ENCODE assay signal across 8 cellular contexts in the genomic region with DNA sequence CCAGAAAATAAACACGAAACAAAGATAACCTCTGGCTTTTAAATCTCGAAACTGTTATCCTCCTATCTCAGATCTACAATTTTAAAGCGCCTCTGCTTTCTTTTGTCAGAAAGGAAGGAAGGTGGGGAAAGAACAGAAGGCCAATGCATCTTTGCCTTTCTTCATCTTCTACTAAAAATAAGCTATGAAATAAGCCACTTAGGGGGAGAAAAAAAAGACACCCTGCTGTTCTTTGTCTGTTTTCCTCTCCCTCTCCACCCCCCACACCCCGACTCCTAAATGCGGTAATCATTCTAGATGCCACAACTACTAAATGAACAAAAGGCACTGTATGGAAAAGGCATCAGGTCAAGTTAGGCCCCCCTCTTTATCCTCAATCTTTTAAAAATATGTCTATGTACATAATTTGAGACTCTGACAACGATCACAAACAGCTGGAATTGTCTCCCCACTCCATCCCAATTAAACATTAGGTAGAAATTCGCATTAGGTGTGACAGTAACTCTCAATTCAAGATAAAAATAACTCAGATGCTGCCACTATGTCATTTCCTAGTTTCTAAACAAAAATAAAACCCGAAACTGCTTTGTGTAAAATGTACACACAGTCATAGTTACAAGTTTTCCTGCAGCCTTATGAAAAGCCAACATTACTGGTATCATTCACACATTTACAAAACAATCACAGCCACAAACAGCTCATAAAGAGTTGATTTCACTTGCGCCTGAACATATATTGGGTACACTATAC. TPM values are rescaled to one million over a fixed set of nuclear protein-coding genes. Genes with fewer than 3 reads are reported as not detected.
DNase-seq lines count a peak whose midpoint lies in the region; ATAC-seq and TF ChIP-seq lines count a peak whose summit lies in the region.

No MANE protein-coding gene starts in this region.

- H3K27ac ChIP-seq in BLaER1 treated with 17β-estradiol and CSF1 and Interleukin-3, amounts not matched to agents 10 nM and 100 nM = peak overlapping the region; percentile 88 to 98 (median 93)
- peak overlapping the region; percentile 91 for H3K27ac ChIP-seq in OCI-LY1 (ENCODE audit: low read depth, low read length, poor library complexity, severe bottlenecking)
- H3K27ac ChIP-seq in gastroesophageal sphincter = peak overlapping the region; percentile 90 to 100 (median 98)
- peak overlapping the region in 20 of 21 experiments; percentile 75 to 99 (median 94) for H3K27ac ChIP-seq in skin epidermis

- no peak for DNase-seq in dedifferentiated amniotic fluid mesenchymal stem cell (ENCODE audit: extremely low spot score)

- peak overlapping the region; percentile 87 to 100 (median 97) for H3K4me3 ChIP-seq in BLaER1 treated with 17β-estradiol and CSF1 and Interleukin-3, amounts not matched to agents 10 nM and 100 nM
- H3K4me3 ChIP-seq in OCI-LY1 (ENCODE audit: low read depth, low read length, poor library complexity, severe bottlenecking) (peak overlapping the region; percentile 76), gastroesophageal sphincter (peak overlapping the region; percentile 77 to 98), skin epidermis (peak overlapping the region; percentile 71 to 96 (median 90))

- peaks cover 31 to 46% (median 38%) of the 10 kb centered on the region in 10 experiments for H3K4me1 ChIP-seq in BLaER1 treated with 17β-estradiol and CSF1 and Interleukin-3, amounts not matched to agents 10 nM and 100 nM
- H3K4me1 ChIP-seq in OCI-LY1 (ENCODE audit: insufficient read depth, low read length, severe bottlenecking) = peaks cover 47% of the 10 kb centered on the region
- peaks cover 4 to 48% (median 17%) of the 10 kb centered on the region in 3 donors for H3K4me1 ChIP-seq in gastroesophageal sphincter

- H2AFZ ChIP-seq in OCI-LY1 (ENCODE audit: low read length) = no peak overlapping the region

- H3K9me2 ChIP-seq in OCI-LY1 (ENCODE audit: low read depth, low read length) = no peaks in the 10 kb centered on the region

- H3K9me3 ChIP-seq in BLaER1 treated with 17β-estradiol and CSF1 and Interleukin-3, amounts not matched to agents 10 nM and 100 nM (replicated peaks in 1 of 11) = peaks cover 0 to 8% (median 0%) of the 10 kb centered on the region in 11 experiments; a peak in 6 of 22 replicates
- H3K9me3 ChIP-seq in OCI-LY1 (ENCODE audit: low read length) = no peaks in the 10 kb centered on the region
- no peaks in the 10 kb centered on the region for H3K9me3 ChIP-seq in gastroesophageal sphincter

- no peak for TF ChIP-seq CTCF in OCI-LY1 (IDR thresholded peaks at IDR 0.05; ENCODE audit: low read length)
- no peak for TF ChIP-seq CTCF in gastroesophageal sphincter (IDR thresholded peaks at IDR 0.05)

- no peak for TF ChIP-seq POLR2A in gastroesophageal sphincter (IDR thresholded peaks at IDR 0.05)

- peaks cover 10 to 52% (median 28%) of the 10 kb centered on the region in 11 experiments; a peak in 20 of 22 replicates for H4K20me1 ChIP-seq in BLaER1 treated with 17β-estradiol and CSF1 and Interleukin-3, amounts not matched to agents 10 nM and 100 nM
- H4K20me1 ChIP-seq in OCI-LY1 (ENCODE audit: insufficient read depth, low read length) = no peaks in the 10 kb centered on the region

- H3K9ac ChIP-seq in BLaER1 treated with 17β-estradiol and CSF1 and Interleukin-3, amounts not matched to agents 10 nM and 100 nM = peak overlapping the region; percentile 92 to 99 (median 97)
- H3K9ac ChIP-seq in OCI-LY1 (ENCODE audit: low read length) = peak overlapping the region; percentile 85

- TF ChIP-seq EP300 in gastroesophageal sphincter (IDR thresholded peaks at IDR 0.05) = no peak

- peaks cover 8 to 27% (median 15%) of the 10 kb centered on the region in 11 experiments; a peak in 20 of 22 replicates for H3K36me3 ChIP-seq in BLaER1 treated with 17β-estradiol and CSF1 and Interleukin-3, amounts not matched to agents 10 nM and 100 nM
- peaks cover 35% of the 10 kb centered on the region for H3K36me3 ChIP-seq in OCI-LY1 (ENCODE audit: insufficient read depth, low read length)
- H3K36me3 ChIP-seq in gastroesophageal sphincter = no peaks in the 10 kb centered on the region

- H3K27me3 ChIP-seq in BLaER1 treated with 17β-estradiol and CSF1 and Interleukin-3, amounts not matched to agents 10 nM and 100 nM = no peaks in the 10 kb centered on the region
- H3K27me3 ChIP-seq in OCI-LY1 (ENCODE audit: insufficient read depth, low read length) (no peaks in the 10 kb centered on the region), gastroesophageal sphincter (no peaks in the 10 kb centered on the region)

- peaks cover 68% of the 10 kb centered on the region for H3K79me2 ChIP-seq in OCI-LY1 (ENCODE audit: insufficient read depth, low read length)

- H3K4me2 ChIP-seq in BLaER1 treated with 17β-estradiol and CSF1 and Interleukin-3, amounts not matched to agents 10 nM and 100 nM = peak overlapping the region; percentile 90 to 100 (median 96)
- peak overlapping the region; percentile 85 for H3K4me2 ChIP-seq in OCI-LY1 (ENCODE audit: low read length)

- ATAC-seq in GM19351 (IDR thresholded peaks at IDR 0.05; ENCODE audit: unreplicated experiment) (peak; percentile 31), gastroesophageal sphincter (no peak), HG03354 (IDR thresholded peaks at IDR 0.05; ENCODE audit: poor library complexity, severe bottlenecking, unreplicated experiment) (no peak), HG03139 (IDR thresholded peaks at IDR 0.05; ENCODE audit: unreplicated experiment) (no peak)

- no peaks in the 10 kb centered on the region for H3F3A ChIP-seq in OCI-LY1 (ENCODE audit: insufficient read depth, low read length)

- WGBS in gastroesophageal sphincter (ENCODE audit: low coverage in 1 of 2), 2 donors = 3% methylated on average over 9 of the region's 9 CpGs

RNA-seq across cellular contexts. Expression of gene UBE2H, which starts 2.4 kb away (rescaled TPM):
- 10 to 100 TPM; 80.2 to 96.2 (median 85.0) TPM for total RNA-seq in gastroesophageal sphincter
